Comparison of ENCODE assay signal across 8 cellular contexts in the genomic region with DNA sequence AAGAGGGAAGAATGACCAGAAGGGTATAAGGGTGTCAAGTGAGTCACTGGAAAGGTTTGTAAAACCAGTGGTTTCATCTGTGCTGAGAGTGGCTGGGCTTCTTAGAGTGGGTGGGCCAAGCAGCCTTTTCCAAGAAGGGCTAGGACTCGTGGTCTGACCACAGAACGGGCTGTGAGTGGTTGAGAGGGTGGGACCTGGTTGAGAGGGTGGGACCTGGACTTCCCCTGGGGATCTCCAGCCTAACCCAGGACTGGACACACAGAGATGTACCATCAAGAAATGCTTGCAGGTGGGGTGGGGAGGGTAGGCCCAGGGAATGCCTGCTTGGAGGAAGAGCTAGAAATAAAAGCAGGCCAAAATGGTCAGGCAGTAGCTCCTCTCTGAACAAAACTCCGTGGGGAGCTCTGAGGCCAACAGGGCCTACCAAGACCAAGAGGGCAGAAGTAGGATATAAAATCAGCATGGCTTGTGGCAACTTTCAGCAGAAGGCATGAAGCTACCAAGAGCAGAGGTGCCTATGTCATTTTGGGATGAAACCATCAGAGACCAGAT.
DNase-seq lines count a peak whose midpoint lies in the region; ATAC-seq and TF ChIP-seq lines count a peak whose summit lies in the region.

No MANE protein-coding gene starts in this region.

- POLR2A ChIA-PET in activated naive CD8-positive, alpha-beta T cell treated with anti-CD3 and anti-CD28 coated beads, Interleukin-2, amount 10 ng/mL, durations not matched to agents 7 days and 5 days (lab: Charles Lee): no interaction called here

- H3K27ac Mint-ChIP-seq in activated naive CD8-positive, alpha-beta T cell treated with anti-CD3 and anti-CD28 coated beads, Interleukin-2, amount 10 ng/mL, durations not matched to agents 7 days and 5 days: peak overlapping the region; percentile 71

- H3K36me3 Mint-ChIP-seq in activated naive CD8-positive, alpha-beta T cell treated with anti-CD3 and anti-CD28 coated beads, Interleukin-2, amount 10 ng/mL, durations not matched to agents 7 days and 5 days: peaks cover 33% of the 10 kb centered on the region

- peak overlapping the region; percentile 33 for H3K4me3 Mint-ChIP-seq in activated naive CD8-positive, alpha-beta T cell treated with anti-CD3 and anti-CD28 coated beads, Interleukin-2, amount 10 ng/mL, durations not matched to agents 7 days and 5 days

- H3K27me3 Mint-ChIP-seq in activated naive CD8-positive, alpha-beta T cell treated with anti-CD3 and anti-CD28 coated beads, Interleukin-2, amount 10 ng/mL, durations not matched to agents 7 days and 5 days: no peaks in the 10 kb centered on the region

- no peak for TF ChIP-seq CTCF in GM12864 (IDR thresholded peaks at IDR 0.05; ENCODE audit: low read depth, low read length, missing control alignments)

- H3K4me3 ChIP-seq in GM12864 (ENCODE audit: low read depth, low read length): no peak overlapping the region

- in situ Hi-C loops in KBM-7 (cut with MboI; ENCODE audit: low pct_unique_long_range_greater_than_20kb, low sequenced_read_pairs): no loop called here

- peaks cover 1% of the 10 kb centered on the region for H3K9me3 Mint-ChIP-seq in activated naive CD8-positive, alpha-beta T cell treated with anti-CD3 and anti-CD28 coated beads, Interleukin-2, amount 10 ng/mL, durations not matched to agents 7 days and 5 days

- DNase-seq in GM12864 (ENCODE audit: low read depth): peak; percentile 76
- peak; percentile 25 for DNase-seq in KBM-7
- peak; percentile 58 for DNase-seq in activated naive CD8-positive, alpha-beta T cell treated with anti-CD3 and anti-CD28 coated beads, Interleukin-2, amount 10 ng/mL, durations not matched to agents 7 days and 5 days
- DNase-seq in stimulated activated CD4-positive, alpha-beta T cell treated with anti-CD3 and anti-CD28 coated beads, Interleukin-4, amount 100 ng/mL, for 48 hours (ENCODE audit: low read depth in 2 of 2): peak; percentile 66 to 80
- no peak for DNase-seq in GF-D8 (lab: John Stamatoyannopoulos, UW)
- DNase-seq in midbrain (lab: John Stamatoyannopoulos, UW): no peak
- no peak for DNase-seq in NCI-H226

- peak; percentile 85 for ATAC-seq in GM21528 (IDR thresholded peaks at IDR 0.05; ENCODE audit: low FRiP score, unreplicated experiment)
- peak; percentile 84 for ATAC-seq in activated naive CD8-positive, alpha-beta T cell treated with anti-CD3 and anti-CD28 coated beads, Interleukin-2, amount 10 ng/mL, durations not matched to agents 7 days and 5 days (ENCODE audit: low read depth)

- H3K4me1 Mint-ChIP-seq in activated naive CD8-positive, alpha-beta T cell treated with anti-CD3 and anti-CD28 coated beads, Interleukin-2, amount 10 ng/mL, durations not matched to agents 7 days and 5 days: peaks cover 39% of the 10 kb centered on the region

Comparison
In these comparisons a context has a peak if more than half of its experiments do, and no peak if none do; other contexts are left out.
1. DNase-seq: peak in GM12864 (single experiment), KBM-7 (single experiment), activated naive CD8-positive, alpha-beta T cell treated with anti-CD3 and anti-CD28 coated beads, Interleukin-2, amount 10 ng/mL, durations not matched to agents 7 days and 5 days (single experiment) and stimulated activated CD4-positive, alpha-beta T cell treated with anti-CD3 and anti-CD28 coated beads, Interleukin-4, amount 100 ng/mL, for 48 hours (2 of 2); none in GF-D8 (single experiment), midbrain (single experiment) and NCI-H226 (single experiment).